Comparison of ENCODE assay signal across 1 cellular context in the genomic region with DNA sequence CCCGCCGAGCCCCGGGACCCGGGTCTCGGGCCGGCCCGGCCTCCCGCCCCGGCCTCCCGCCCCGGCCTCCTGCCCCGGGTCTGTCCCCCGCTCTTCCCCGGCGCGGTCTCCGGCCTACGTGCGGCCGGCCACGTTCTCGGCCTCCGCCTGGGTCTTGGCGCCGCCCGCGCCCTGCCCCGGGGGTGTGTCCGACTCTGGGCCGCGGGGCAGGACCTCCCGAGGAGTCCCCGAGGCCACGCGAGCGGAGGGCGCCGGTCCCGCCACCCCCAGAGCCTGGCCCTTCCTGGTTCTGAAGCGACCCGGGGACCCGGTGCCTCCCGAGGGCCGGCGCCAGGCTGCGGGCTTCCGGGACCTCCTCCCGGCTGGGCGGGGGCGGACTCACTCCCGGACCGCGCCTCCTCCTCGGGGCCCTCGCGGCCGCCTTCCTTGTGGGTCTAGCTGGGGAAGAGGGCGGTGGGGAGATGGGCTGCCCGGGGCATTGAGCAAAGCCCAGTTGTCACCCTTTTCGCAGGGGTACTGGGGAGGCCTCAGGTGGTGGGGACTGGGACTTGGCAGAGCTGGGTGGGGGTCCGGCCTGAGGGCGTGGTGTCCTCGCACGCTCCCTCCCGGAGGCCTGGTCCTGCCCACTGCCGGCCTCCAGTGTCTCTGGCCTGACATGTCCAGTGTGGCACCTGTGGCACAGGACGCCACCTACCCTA.
TF ChIP-seq lines count a peak whose summit lies in the region.

No MANE protein-coding gene starts in this region.

TF ChIP-seq in H1, 55 proteins besides CTCF, POLR2A, EP300 and RAD21:
- 0 out of 2 replicates have a peak, but pooled peaks have one; percentile 16 for TF ChIP-seq PHF8 (conservative IDR thresholded peaks at IDR 0.05; ENCODE audit: low read depth, low read length)
- TF ChIP-seq, protein P1, sequence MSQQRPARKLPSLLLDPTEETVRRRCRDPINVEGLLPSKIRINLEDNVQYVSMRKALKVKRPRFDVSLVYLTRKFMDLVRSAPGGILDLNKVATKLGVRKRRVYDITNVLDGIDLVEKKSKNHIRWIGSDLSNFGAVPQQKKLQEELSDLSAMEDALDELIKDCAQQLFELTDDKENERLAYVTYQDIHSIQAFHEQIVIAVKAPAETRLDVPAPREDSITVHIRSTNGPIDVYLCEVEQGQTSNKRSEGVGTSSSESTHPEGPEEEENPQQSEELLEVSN (IDR thresholded peaks at IDR 0.05) = no peak
TF ChIP-seq in H1: peak in this region for 1.
